Comparison of ENCODE assay signal across 1 cellular context in the genomic region with DNA sequence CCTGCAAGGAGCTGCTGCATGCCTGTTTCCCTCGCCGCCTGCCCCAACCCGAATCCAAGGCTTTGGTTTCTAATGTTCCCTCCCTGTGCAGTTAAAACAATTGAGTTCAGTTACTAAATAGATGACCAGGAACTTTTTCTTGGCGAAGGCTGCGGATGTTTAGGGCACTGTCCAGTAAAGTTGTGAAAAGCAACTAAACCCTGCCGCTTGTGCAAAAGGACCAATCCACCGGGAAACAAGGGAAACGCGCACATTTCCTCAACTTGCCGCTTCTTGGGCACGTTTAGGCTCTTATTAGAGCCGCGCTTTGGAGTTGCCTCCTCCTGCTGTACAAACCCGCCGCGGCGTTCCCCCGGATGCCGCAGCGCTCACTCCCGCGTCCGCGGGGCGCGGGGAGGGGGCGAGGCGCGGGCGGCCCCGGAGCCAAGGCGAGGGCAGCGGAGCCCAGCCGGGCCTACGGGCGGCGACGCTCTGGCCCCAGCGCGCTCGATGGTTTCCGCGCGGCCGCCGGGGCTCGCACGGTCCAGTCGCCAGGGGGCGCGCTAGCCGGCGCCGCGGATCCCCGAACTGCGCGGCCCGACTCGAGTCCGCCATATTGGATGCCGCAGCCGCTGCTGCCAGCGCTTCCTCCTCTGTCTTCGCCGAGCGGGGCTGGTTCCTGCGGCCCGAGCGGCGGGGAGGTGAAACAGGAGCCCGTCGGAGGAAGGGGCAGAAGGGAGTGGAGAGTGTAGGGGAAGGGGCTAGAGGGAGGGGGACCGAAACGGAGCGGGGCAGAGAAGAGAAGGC.
TF ChIP-seq lines count a peak whose summit lies in the region.

A gene with protein sequence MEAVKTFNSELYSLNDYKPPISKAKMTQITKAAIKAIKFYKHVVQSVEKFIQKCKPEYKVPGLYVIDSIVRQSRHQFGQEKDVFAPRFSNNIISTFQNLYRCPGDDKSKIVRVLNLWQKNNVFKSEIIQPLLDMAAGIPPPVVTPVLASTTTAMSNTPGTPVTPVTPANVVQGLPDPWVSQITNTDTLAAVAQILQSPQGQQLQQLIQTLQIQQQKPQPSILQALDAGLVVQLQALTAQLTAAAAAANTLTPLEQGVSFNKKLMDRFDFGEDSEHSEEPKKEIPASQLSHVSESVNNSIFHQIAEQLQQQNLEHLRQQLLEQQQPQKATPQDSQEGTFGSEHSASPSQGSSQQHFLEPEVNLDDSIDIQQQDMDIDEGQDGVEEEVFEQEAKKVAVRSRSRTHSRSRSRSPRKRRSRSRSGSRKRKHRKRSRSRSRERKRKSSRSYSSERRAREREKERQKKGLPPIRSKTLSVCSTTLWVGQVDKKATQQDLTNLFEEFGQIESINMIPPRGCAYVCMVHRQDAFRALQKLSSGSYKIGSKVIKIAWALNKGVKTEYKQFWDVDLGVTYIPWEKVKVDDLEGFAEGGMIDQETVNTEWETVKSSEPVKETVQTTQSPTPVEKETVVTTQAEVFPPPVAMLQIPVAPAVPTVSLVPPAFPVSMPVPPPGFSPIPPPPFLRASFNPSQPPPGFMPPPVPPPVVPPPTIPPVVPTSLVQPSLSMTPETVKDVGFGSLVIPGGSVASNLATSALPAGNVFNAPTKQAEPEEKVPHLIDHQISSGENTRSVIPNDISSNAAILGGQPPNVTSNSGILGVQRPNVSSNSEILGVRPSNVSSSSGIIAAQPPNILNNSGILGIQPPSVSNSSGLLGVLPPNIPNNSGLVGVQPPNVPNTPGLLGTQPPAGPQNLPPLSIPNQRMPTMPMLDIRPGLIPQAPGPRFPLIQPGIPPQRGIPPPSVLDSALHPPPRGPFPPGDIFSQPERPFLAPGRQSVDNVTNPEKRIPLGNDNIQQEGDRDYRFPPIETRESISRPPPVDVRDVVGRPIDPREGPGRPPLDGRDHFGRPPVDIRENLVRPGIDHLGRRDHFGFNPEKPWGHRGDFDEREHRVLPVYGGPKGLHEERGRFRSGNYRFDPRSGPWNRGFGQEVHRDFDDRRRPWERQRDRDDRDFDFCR (N-terminal part only) (plus strand): TSS at position 593 of the 786 bp plus-strand sequence. CDS start 485 bp downstream, outside the sequence.

TF ChIP-seq in K562, 482 proteins besides CTCF, POLR2A, EP300 and RAD21 (continued from another document and continues in another):
- TF ChIP-seq ZNF76 (CRISPR knock-in tag; IDR thresholded peaks at IDR 0.05; ENCODE audit: borderline replicate concordance): no peak
- peak; percentile 43; the same call in 1 of the 2 replicates for TF ChIP-seq MBD2 (IDR thresholded peaks at IDR 0.05; ENCODE audit: borderline replicate concordance, low read depth)
- TF ChIP-seq, protein P1, sequence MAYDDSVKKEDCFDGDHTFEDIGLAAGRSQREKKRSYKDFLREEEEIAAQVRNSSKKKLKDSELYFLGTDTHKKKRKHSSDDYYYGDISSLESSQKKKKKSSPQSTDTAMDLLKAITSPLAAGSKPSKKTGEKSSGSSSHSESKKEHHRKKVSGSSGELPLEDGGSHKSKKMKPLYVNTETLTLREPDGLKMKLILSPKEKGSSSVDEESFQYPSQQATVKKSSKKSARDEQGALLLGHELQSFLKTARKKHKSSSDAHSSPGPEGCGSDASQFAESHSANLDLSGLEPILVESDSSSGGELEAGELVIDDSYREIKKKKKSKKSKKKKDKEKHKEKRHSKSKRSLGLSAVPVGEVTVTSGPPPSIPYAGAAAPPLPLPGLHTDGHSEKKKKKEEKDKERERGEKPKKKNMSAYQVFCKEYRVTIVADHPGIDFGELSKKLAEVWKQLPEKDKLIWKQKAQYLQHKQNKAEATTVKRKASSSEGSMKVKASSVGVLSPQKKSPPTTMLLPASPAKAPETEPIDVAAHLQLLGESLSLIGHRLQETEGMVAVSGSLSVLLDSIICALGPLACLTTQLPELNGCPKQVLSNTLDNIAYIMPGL (CRISPR knock-in tag; IDR thresholded peaks at IDR 0.05): peak; percentile 94
- TF ChIP-seq, protein P2, sequence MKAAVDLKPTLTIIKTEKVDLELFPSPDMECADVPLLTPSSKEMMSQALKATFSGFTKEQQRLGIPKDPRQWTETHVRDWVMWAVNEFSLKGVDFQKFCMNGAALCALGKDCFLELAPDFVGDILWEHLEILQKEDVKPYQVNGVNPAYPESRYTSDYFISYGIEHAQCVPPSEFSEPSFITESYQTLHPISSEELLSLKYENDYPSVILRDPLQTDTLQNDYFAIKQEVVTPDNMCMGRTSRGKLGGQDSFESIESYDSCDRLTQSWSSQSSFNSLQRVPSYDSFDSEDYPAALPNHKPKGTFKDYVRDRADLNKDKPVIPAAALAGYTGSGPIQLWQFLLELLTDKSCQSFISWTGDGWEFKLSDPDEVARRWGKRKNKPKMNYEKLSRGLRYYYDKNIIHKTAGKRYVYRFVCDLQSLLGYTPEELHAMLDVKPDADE (conservative IDR thresholded peaks at IDR 0.05; ENCODE audit: control insufficient read depth, low read depth, low read length): peak; percentile 74; the same call in 1 of the 2 replicates
- no peak for TF ChIP-seq POLR3G (IDR thresholded peaks at IDR 0.05; ENCODE audit: extremely low read depth, insufficient read length, insufficient replicate concordance)
- peak; percentile 76; the same call in 1 of the 2 replicates for TF ChIP-seq ZNF24 (IDR thresholded peaks at IDR 0.05)
- TF ChIP-seq RCOR1 (IDR thresholded peaks at IDR 0.05; ENCODE audit: borderline replicate concordance in 1 of 2, low read depth in 2 of 2, low read length in 2 of 2): peak in 1 of 2 experiments; percentile 71; a peak in 1 of 4 replicates
- no peak for TF ChIP-seq SP1 (CRISPR knock-in tag; IDR thresholded peaks at IDR 0.05)
- TF ChIP-seq ZBTB1 (CRISPR knock-in tag; IDR thresholded peaks at IDR 0.05; ENCODE audit: borderline replicate concordance, low read depth): no peak
- peak; percentile 75 for TF ChIP-seq L3MBTL2 (IDR thresholded peaks at IDR 0.05)
- TF ChIP-seq GTF2A2 (tag; IDR thresholded peaks at IDR 0.05): peak; percentile 75; the same call in 1 of the 2 replicates
- TF ChIP-seq, protein P3, sequence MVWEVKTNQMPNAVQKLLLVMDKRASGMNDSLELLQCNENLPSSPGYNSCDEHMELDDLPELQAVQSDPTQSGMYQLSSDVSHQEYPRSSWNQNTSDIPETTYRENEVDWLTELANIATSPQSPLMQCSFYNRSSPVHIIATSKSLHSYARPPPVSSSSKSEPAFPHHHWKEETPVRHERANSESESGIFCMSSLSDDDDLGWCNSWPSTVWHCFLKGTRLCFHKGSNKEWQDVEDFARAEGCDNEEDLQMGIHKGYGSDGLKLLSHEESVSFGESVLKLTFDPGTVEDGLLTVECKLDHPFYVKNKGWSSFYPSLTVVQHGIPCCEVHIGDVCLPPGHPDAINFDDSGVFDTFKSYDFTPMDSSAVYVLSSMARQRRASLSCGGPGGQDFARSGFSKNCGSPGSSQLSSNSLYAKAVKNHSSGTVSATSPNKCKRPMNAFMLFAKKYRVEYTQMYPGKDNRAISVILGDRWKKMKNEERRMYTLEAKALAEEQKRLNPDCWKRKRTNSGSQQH (CRISPR knock-in tag; IDR thresholded peaks at IDR 0.05): 0 out of 2 replicates have a peak, but pooled peaks have one; percentile 44
- no peak; the same call in 1 of the 2 replicates for TF ChIP-seq CBX1 (IDR thresholded peaks at IDR 0.05; ENCODE audit: low read depth)
- TF ChIP-seq ZNF217 (CRISPR knock-in tag; IDR thresholded peaks at IDR 0.05): no peak
- peak; percentile 91 for TF ChIP-seq POLR2B (IDR thresholded peaks at IDR 0.05; ENCODE audit: low read depth, partially characterized antibody)
- TF ChIP-seq CREB1 (IDR thresholded peaks at IDR 0.05): peak; percentile 60
- TF ChIP-seq CREB1 (CRISPR knock-in tag; IDR thresholded peaks at IDR 0.05): 0 out of 2 replicates have a peak, but pooled peaks have one; percentile 12
- peak in 1 of 2 experiments; percentile 87; a peak in 3 of 4 replicates for TF ChIP-seq MAZ (CRISPR knock-in tag; conservative IDR thresholded peaks at IDR 0.05 in 1 of 2, IDR thresholded peaks at IDR 0.05 in 1 of 2)
- TF ChIP-seq TCFL5 (CRISPR knock-in tag; conservative IDR thresholded peaks at IDR 0.05): no peak
- 0 out of 2 replicates have a peak, but pooled peaks have one; percentile 52 for TF ChIP-seq KLF6 (CRISPR knock-in tag; IDR thresholded peaks at IDR 0.05; ENCODE audit: borderline replicate concordance)
- TF ChIP-seq PHF20 (IDR thresholded peaks at IDR 0.05; ENCODE audit: partially characterized antibody): peak; percentile 9
- TF ChIP-seq ZNF589 (CRISPR knock-in tag; IDR thresholded peaks at IDR 0.05; ENCODE audit: low read depth): peak; percentile 60; the same call in 1 of the 2 replicates
- TF ChIP-seq TAF15 (IDR thresholded peaks at IDR 0.05; ENCODE audit: low read depth, low read length): no peak
- TF ChIP-seq, protein P4, sequence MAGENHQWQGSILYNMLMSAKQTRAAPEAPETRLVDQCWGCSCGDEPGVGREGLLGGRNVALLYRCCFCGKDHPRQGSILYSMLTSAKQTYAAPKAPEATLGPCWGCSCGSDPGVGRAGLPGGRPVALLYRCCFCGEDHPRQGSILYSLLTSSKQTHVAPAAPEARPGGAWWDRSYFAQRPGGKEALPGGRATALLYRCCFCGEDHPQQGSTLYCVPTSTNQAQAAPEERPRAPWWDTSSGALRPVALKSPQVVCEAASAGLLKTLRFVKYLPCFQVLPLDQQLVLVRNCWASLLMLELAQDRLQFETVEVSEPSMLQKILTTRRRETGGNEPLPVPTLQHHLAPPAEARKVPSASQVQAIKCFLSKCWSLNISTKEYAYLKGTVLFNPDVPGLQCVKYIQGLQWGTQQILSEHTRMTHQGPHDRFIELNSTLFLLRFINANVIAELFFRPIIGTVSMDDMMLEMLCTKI (IDR thresholded peaks at IDR 0.05; ENCODE audit: partially characterized antibody): no peak
- TF ChIP-seq, protein P5, sequence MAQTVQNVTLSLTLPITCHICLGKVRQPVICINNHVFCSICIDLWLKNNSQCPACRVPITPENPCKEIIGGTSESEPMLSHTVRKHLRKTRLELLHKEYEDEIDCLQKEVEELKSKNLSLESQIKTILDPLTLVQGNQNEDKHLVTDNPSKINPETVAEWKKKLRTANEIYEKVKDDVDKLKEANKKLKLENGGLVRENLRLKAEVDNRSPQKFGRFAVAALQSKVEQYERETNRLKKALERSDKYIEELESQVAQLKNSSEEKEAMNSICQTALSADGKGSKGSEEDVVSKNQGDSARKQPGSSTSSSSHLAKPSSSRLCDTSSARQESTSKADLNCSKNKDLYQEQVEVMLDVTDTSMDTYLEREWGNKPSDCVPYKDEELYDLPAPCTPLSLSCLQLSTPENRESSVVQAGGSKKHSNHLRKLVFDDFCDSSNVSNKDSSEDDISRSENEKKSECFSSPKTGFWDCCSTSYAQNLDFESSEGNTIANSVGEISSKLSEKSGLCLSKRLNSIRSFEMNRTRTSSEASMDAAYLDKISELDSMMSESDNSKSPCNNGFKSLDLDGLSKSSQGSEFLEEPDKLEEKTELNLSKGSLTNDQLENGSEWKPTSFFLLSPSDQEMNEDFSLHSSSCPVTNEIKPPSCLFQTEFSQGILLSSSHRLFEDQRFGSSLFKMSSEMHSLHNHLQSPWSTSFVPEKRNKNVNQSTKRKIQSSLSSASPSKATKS (CRISPR knock-in tag; IDR thresholded peaks at IDR 0.05): no peak
- peak; percentile 79 for TF ChIP-seq MYC (IDR thresholded peaks at IDR 0.05; ENCODE audit: low read depth, low read length)
- TF ChIP-seq MYC (CRISPR knock-in tag; IDR thresholded peaks at IDR 0.05; ENCODE audit: borderline replicate concordance, low read depth): no peak
- peak; percentile 50; the same call in 1 of the 2 replicates for TF ChIP-seq ZSCAN29 (IDR thresholded peaks at IDR 0.05)
- 0 out of 2 replicates have a peak, but pooled peaks have one; percentile 27 for TF ChIP-seq LCOR (CRISPR knock-in tag; IDR thresholded peaks at IDR 0.05)
- TF ChIP-seq, protein P6, sequence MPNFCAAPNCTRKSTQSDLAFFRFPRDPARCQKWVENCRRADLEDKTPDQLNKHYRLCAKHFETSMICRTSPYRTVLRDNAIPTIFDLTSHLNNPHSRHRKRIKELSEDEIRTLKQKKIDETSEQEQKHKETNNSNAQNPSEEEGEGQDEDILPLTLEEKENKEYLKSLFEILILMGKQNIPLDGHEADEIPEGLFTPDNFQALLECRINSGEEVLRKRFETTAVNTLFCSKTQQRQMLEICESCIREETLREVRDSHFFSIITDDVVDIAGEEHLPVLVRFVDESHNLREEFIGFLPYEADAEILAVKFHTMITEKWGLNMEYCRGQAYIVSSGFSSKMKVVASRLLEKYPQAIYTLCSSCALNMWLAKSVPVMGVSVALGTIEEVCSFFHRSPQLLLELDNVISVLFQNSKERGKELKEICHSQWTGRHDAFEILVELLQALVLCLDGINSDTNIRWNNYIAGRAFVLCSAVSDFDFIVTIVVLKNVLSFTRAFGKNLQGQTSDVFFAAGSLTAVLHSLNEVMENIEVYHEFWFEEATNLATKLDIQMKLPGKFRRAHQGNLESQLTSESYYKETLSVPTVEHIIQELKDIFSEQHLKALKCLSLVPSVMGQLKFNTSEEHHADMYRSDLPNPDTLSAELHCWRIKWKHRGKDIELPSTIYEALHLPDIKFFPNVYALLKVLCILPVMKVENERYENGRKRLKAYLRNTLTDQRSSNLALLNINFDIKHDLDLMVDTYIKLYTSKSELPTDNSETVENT (CRISPR knock-in tag; IDR thresholded peaks at IDR 0.05): peak; percentile 93; the same call in 1 of the 2 replicates
- TF ChIP-seq, protein P7, sequence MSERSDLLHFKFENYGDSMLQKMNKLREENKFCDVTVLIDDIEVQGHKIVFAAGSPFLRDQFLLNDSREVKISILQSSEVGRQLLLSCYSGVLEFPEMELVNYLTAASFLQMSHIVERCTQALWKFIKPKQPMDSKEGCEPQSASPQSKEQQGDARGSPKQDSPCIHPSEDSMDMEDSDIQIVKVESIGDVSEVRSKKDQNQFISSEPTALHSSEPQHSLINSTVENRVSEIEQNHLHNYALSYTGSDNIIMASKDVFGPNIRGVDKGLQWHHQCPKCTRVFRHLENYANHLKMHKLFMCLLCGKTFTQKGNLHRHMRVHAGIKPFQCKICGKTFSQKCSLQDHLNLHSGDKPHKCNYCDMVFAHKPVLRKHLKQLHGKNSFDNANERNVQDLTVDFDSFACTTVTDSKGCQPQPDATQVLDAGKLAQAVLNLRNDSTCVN (CRISPR knock-in tag; IDR thresholded peaks at IDR 0.05): peak; percentile 62; the same call in 1 of the 2 replicates
- TF ChIP-seq FOXM1 (IDR thresholded peaks at IDR 0.05; ENCODE audit: low read depth): no peak
- peak; percentile 78 for TF ChIP-seq FOXM1 (CRISPR knock-in tag; IDR thresholded peaks at IDR 0.05; ENCODE audit: low read depth)
- peak; percentile 56; the same call in 1 of the 2 replicates for TF ChIP-seq OTX1 (CRISPR knock-in tag; IDR thresholded peaks at IDR 0.05)
- TF ChIP-seq MIER1 (IDR thresholded peaks at IDR 0.05; ENCODE audit: low read depth): no peak
- 0 out of 2 replicates have a peak, but pooled peaks have one; percentile 4 for TF ChIP-seq NR3C1 (CRISPR knock-in tag; IDR thresholded peaks at IDR 0.05)
- TF ChIP-seq, protein P8, sequence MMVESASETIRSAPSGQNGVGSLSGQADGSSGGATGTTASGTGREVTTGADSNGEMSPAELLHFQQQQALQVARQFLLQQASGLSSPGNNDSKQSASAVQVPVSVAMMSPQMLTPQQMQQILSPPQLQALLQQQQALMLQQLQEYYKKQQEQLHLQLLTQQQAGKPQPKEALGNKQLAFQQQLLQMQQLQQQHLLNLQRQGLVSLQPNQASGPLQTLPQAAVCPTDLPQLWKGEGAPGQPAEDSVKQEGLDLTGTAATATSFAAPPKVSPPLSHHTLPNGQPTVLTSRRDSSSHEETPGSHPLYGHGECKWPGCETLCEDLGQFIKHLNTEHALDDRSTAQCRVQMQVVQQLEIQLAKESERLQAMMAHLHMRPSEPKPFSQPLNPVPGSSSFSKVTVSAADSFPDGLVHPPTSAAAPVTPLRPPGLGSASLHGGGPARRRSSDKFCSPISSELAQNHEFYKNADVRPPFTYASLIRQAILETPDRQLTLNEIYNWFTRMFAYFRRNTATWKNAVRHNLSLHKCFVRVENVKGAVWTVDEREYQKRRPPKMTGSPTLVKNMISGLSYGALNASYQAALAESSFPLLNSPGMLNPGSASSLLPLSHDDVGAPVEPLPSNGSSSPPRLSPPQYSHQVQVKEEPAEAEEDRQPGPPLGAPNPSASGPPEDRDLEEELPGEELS (CRISPR knock-in tag; IDR thresholded peaks at IDR 0.05; ENCODE audit: borderline replicate concordance): peak; percentile 57; the same call in 1 of the 2 replicates
- TF ChIP-seq HCFC1 (IDR thresholded peaks at IDR 0.05; ENCODE audit: low read depth, low read length): peak; percentile 73
